9 cellular contexts compared by ENCODE assay signal in genomic region chr4:154164931-154165839, GRCh38.
DNase-seq lines count a peak whose midpoint lies in the region; ATAC-seq, FAIRE-seq and TF ChIP-seq lines count a peak whose summit lies in the region.
"Had no signal": no experiment of that assay in that cellular context is flagged by ENCODE, and none has a peak within 500 bp of the region (broad histone marks: within the 10 kb centered on the region; RNA-seq: fewer than 3 reads in every experiment).

No MANE protein-coding gene starts in this region.

- no peak overlapping the region for H3K4me3 ChIP-seq in fibroblast of lung (replicated peaks in 1 of 4; ENCODE audit: control extremely low read depth in 1 of 4, insufficient read depth in 1 of 4, low read depth in 3 of 4, low read length in 4 of 4)

- no peaks in the 10 kb centered on the region for H3K27me3 ChIP-seq in fibroblast of lung (ENCODE audit: control insufficient read depth, insufficient read depth, low read length)

- no peaks in the 10 kb centered on the region for H4K20me1 ChIP-seq in fibroblast of lung (ENCODE audit: control insufficient read depth, extremely low read depth, insufficient read depth, low read length)

- peaks cover 6% of the 10 kb centered on the region for H3K4me1 ChIP-seq in fibroblast of lung (ENCODE audit: control insufficient read depth, extremely low read depth, insufficient read depth, low read length)

- peak; percentile 65 for FAIRE-seq in urothelium cell line (lab: Jason Lieb, UNC)
- FAIRE-seq: endometrium had no signal

- no peaks in the 10 kb centered on the region for H3K36me3 ChIP-seq in fibroblast of lung (ENCODE audit: control insufficient read depth, insufficient read depth, low read length)

- H3K79me2 ChIP-seq in fibroblast of lung (ENCODE audit: control insufficient read depth, insufficient read depth, low read length): no peaks in the 10 kb centered on the region

- ATAC-seq in GM21447 (IDR thresholded peaks at IDR 0.05; ENCODE audit: unreplicated experiment): peak; percentile 85

- H2AFZ ChIP-seq in fibroblast of lung (ENCODE audit: low read length): no peak overlapping the region

- DNase-seq in EH (ENCODE audit: low read depth) (peak; percentile 98), HS-27A (ENCODE audit: low read depth) (peak; percentile 64), fibroblast of lung (ENCODE audit: low read depth in 2 of 2) (peak; percentile 93 to 98), urothelium cell line (ENCODE audit: low spot score) (peak; percentile 66), DMS 273 treated with DMSO at 0.1 percent for 48 hours (lab: John Stamatoyannopoulos, UW) (no peak), iPS-NIHi7 (ENCODE audit: extremely low spot score) (no peak), NCI-H2196 treated with DMSO at 0.1 percent for 48 hours (lab: John Stamatoyannopoulos, UW; ENCODE audit: unreplicated experiment) (no peak)

- no peaks in the 10 kb centered on the region for H3K9me3 ChIP-seq in fibroblast of lung (ENCODE audit: control insufficient read depth, insufficient read depth, low read depth, low read length)

- peak overlapping the region; percentile 68 for H3K4me2 ChIP-seq in fibroblast of lung (ENCODE audit: extremely low read depth, insufficient read depth, low read length)

- no peak overlapping the region for H3K9ac ChIP-seq in fibroblast of lung (ENCODE audit: insufficient read depth, low read length)

- no peak for TF ChIP-seq CTCF in fibroblast of lung (conservative IDR thresholded peaks at IDR 0.05 in 1 of 2, IDR thresholded peaks at IDR 0.05 in 1 of 2; ENCODE audit: low read depth in 1 of 2, low read length in 2 of 2)

- H3K27ac ChIP-seq in fibroblast of lung (ENCODE audit: insufficient read depth, low read length): peak overlapping the region; percentile 81

Comparison
In these comparisons a context has a peak if more than half of its experiments do, and no peak if none do; other contexts are left out.
1. DNase-seq: peak in EH (single experiment), HS-27A (single experiment), fibroblast of lung (2 of 2) and urothelium cell line (single experiment); none in DMS 273 treated with DMSO at 0.1 percent for 48 hours (single experiment), iPS-NIHi7 (single experiment) and NCI-H2196 treated with DMSO at 0.1 percent for 48 hours (single experiment).